In genomic region chr9:120714846-120715231, GRCh38 we compare ENCODE assay signal across 8 cellular contexts. TPM values are rescaled to one million over a fixed set of nuclear protein-coding genes. Genes with fewer than 3 reads are reported as not detected.
DNase-seq lines count a peak whose midpoint lies in the region; ATAC-seq and TF ChIP-seq lines count a peak whose summit lies in the region.

No MANE protein-coding gene starts in this region.

- TF ChIP-seq CTCF in GM06990 (IDR thresholded peaks at IDR 0.05; ENCODE audit: insufficient read depth, low read length, poor library complexity, severe bottlenecking) (no peak), omental fat pad (IDR thresholded peaks at IDR 0.05) (no peak)

- H3K27me3 Mint-ChIP-seq in activated naive CD8-positive, alpha-beta T cell treated with anti-CD3 and anti-CD28 coated beads, Interleukin-2, amount 50 U/mL, for 24 hours: no peaks in the 10 kb centered on the region

- H3K27me3 ChIP-seq in GM06990 (replicated peaks; ENCODE audit: control insufficient read depth, insufficient read depth, low read length) (no peaks in the 10 kb centered on the region), thymus (ENCODE audit: control insufficient read depth, insufficient read depth) (no peaks in the 10 kb centered on the region)

- H3K4me1 ChIP-seq in thymus (ENCODE audit: control insufficient read depth, insufficient read depth, low read length): peaks cover 14% of the 10 kb centered on the region

- H3K27ac ChIP-seq in thymus (ENCODE audit: low read depth): peak overlapping the region; percentile 74

- no peak overlapping the region for H3K27ac Mint-ChIP-seq in activated naive CD8-positive, alpha-beta T cell treated with anti-CD3 and anti-CD28 coated beads, Interleukin-2, amount 50 U/mL, for 24 hours

- no peaks in the 10 kb centered on the region for H3K36me3 ChIP-seq in GM06990 (ENCODE audit: control insufficient read depth, insufficient read depth, low read length)
- no peaks in the 10 kb centered on the region for H3K36me3 ChIP-seq in thymus (ENCODE audit: control insufficient read depth, insufficient read depth)

- no peaks in the 10 kb centered on the region for H3K9me3 ChIP-seq in thymus (ENCODE audit: control insufficient read depth)

- peak overlapping the region; percentile 65 for H3K4me3 ChIP-seq in GM06990 (replicated peaks; ENCODE audit: low read depth, low read length)
- peak overlapping the region; percentile 84 for H3K4me3 ChIP-seq in thymus (ENCODE audit: low read length)

- no peaks in the 10 kb centered on the region for H3K36me3 Mint-ChIP-seq in activated naive CD8-positive, alpha-beta T cell treated with anti-CD3 and anti-CD28 coated beads, Interleukin-2, amount 50 U/mL, for 24 hours (ENCODE audit: low read depth)

- intact Hi-C loops in left colon (cut with DNase I, micrococcal nuclease): no loop called here

- ATAC-seq in HG02798 (IDR thresholded peaks at IDR 0.05; ENCODE audit: poor library complexity, unreplicated experiment) (peak; percentile 2), left colon (no peak), omental fat pad (ENCODE audit: low FRiP score) (no peak)
- no peak for ATAC-seq in activated naive CD8-positive, alpha-beta T cell treated with anti-CD3 and anti-CD28 coated beads, Interleukin-2, amount 50 U/mL, for 24 hours

- peak overlapping the region; percentile 82 for H3K4me3 Mint-ChIP-seq in activated naive CD8-positive, alpha-beta T cell treated with anti-CD3 and anti-CD28 coated beads, Interleukin-2, amount 50 U/mL, for 24 hours

- WGBS in thymus: 4% methylated on average over 26 of the region's 26 CpGs

- DNase-seq in GM06990 (ENCODE audit: extremely low read depth, insufficient read length) (no peak), left colon (peak; percentile 40 to 46), NCI-H446 treated with DMSO at 0.1 percent for 48 hours (lab: John Stamatoyannopoulos, UW) (no peak), omental fat pad (ENCODE audit: low spot score) (no peak), NCI-H774 (lab: John Stamatoyannopoulos, UW) (no peak)
- DNase-seq in activated naive CD8-positive, alpha-beta T cell treated with anti-CD3 and anti-CD28 coated beads, Interleukin-2, amount 50 U/mL, for 24 hours: no peak

- H3K9me3 Mint-ChIP-seq in activated naive CD8-positive, alpha-beta T cell treated with anti-CD3 and anti-CD28 coated beads, Interleukin-2, amount 50 U/mL, for 24 hours: no peaks in the 10 kb centered on the region

- peaks cover 37% of the 10 kb centered on the region for H3K4me1 Mint-ChIP-seq in activated naive CD8-positive, alpha-beta T cell treated with anti-CD3 and anti-CD28 coated beads, Interleukin-2, amount 50 U/mL, for 24 hours

RNA-seq across cellular contexts. Expression of gene MEGF9, which starts 0.6 kb away (rescaled TPM):
- 10 to 100 TPM in 1 of 2 donors, 1 to 10 TPM in 1; 8.3 to 11.6 TPM for total RNA-seq in left colon
- polyA plus RNA-seq in thymus: 3.7 TPM
- 10 to 100 TPM; 17.3 to 36.4 (median 27.2) TPM for total RNA-seq in omental fat pad

Comparison
In these comparisons a context has a peak if more than half of its experiments do, and no peak if none do; other contexts are left out.
1. DNase-seq: peak in left colon (2 of 2); none in GM06990 (single experiment), activated naive CD8-positive, alpha-beta T cell treated with anti-CD3 and anti-CD28 coated beads, Interleukin-2, amount 50 U/mL, for 24 hours (single experiment), NCI-H446 treated with DMSO at 0.1 percent for 48 hours (single experiment), omental fat pad (single experiment) and NCI-H774 (single experiment).